In genomic region chr10:105837951-105838350, GRCh38 we compare ENCODE assay signal across 8 cellular contexts.
DNase-seq lines count a peak whose midpoint lies in the region; ATAC-seq and TF ChIP-seq lines count a peak whose summit lies in the region.

No MANE protein-coding gene starts in this region.

- 48% methylated on average over 2 of the region's 2 CpGs for WGBS in hepatocyte (ENCODE audit: low lambda C conversion rate, missing lambda C conversion rate)

- no peaks in the 10 kb centered on the region for H3K27me3 ChIP-seq in hepatocyte

- CTCF ChIA-PET in activated CD8-positive, alpha-beta memory T cell treated with anti-CD3 and anti-CD28 coated beads, Interleukin-2, amount 10 ng/mL, durations not matched to agents 7 days and 5 days (lab: Charles Lee), result no interaction called here

- H3K36me3 Mint-ChIP-seq in activated CD8-positive, alpha-beta memory T cell treated with anti-CD3 and anti-CD28 coated beads, Interleukin-2, amount 10 ng/mL, durations not matched to agents 7 days and 5 days, result no peaks in the 10 kb centered on the region

- ATAC-seq in activated CD8-positive, alpha-beta memory T cell treated with anti-CD3 and anti-CD28 coated beads, Interleukin-2, amount 10 ng/mL, durations not matched to agents 7 days and 5 days, result peak; percentile 57
- ATAC-seq in HG03064 (IDR thresholded peaks at IDR 0.05; ENCODE audit: low read depth, unreplicated experiment), result peak; percentile 83

- H2AFZ ChIP-seq in hepatocyte, result peak overlapping the region; percentile 22

- TF ChIP-seq CTCF in hepatocyte (IDR thresholded peaks at IDR 0.05; ENCODE audit: poor library complexity), result no peak

- H3K27ac Mint-ChIP-seq in activated CD8-positive, alpha-beta memory T cell treated with anti-CD3 and anti-CD28 coated beads, Interleukin-2, amount 10 ng/mL, durations not matched to agents 7 days and 5 days, result no peak overlapping the region

- peaks cover 5% of the 10 kb centered on the region for H3K9me3 Mint-ChIP-seq in activated CD8-positive, alpha-beta memory T cell treated with anti-CD3 and anti-CD28 coated beads, Interleukin-2, amount 10 ng/mL, durations not matched to agents 7 days and 5 days (ENCODE audit: low read depth)

- H3K4me1 Mint-ChIP-seq in activated CD8-positive, alpha-beta memory T cell treated with anti-CD3 and anti-CD28 coated beads, Interleukin-2, amount 10 ng/mL, durations not matched to agents 7 days and 5 days, result peaks cover 2% of the 10 kb centered on the region

- H3K4me1 ChIP-seq in hepatocyte (ENCODE audit: insufficient read depth), result no peaks in the 10 kb centered on the region

- H3K79me2 ChIP-seq in hepatocyte, result no peaks in the 10 kb centered on the region

- no peaks in the 10 kb centered on the region for H3K27me3 Mint-ChIP-seq in activated CD8-positive, alpha-beta memory T cell treated with anti-CD3 and anti-CD28 coated beads, Interleukin-2, amount 10 ng/mL, durations not matched to agents 7 days and 5 days

- no peaks in the 10 kb centered on the region for H4K20me1 ChIP-seq in hepatocyte (ENCODE audit: insufficient read depth, poor library complexity, severe bottlenecking)

- H3K4me3 ChIP-seq in hepatocyte, result no peak overlapping the region

- H3K9me3 ChIP-seq in hepatocyte (ENCODE audit: low read depth), result no peaks in the 10 kb centered on the region

- H3K9me2 ChIP-seq in hepatocyte (replicated peaks; ENCODE audit: insufficient read depth), result no peaks in the 10 kb centered on the region

- no peak for DNase-seq in activated CD8-positive, alpha-beta memory T cell treated with anti-CD3 and anti-CD28 coated beads, Interleukin-2, amount 10 ng/mL, durations not matched to agents 7 days and 5 days
- DNase-seq in activated CD8-positive, alpha-beta memory T cell treated with anti-CD3 and anti-CD28 coated beads for 24 hours, result no peak
- DNase-seq in SW480 (ENCODE audit: low spot score) (peak; percentile 1), hepatocyte (ENCODE audit: low spot score) (peak; percentile 20), superior temporal gyrus (ENCODE audit: extremely low spot score) (peak; percentile 53), GF-D8 (lab: John Stamatoyannopoulos, UW) (no peak)
- no peak for DNase-seq in stimulated activated naive CD4-positive, alpha-beta T cell treated with Interleukin-2 at 50 U/mL for 16 hours (lab: John Stamatoyannopoulos, UW)

- peak overlapping the region; percentile 27 for H3K4me3 Mint-ChIP-seq in activated CD8-positive, alpha-beta memory T cell treated with anti-CD3 and anti-CD28 coated beads, Interleukin-2, amount 10 ng/mL, durations not matched to agents 7 days and 5 days

- peak overlapping the region; percentile 60 for H3K4me2 ChIP-seq in hepatocyte

- H3K36me3 ChIP-seq in hepatocyte (replicated peaks; ENCODE audit: insufficient read depth, low read depth), result no peaks in the 10 kb centered on the region

- H3K27ac ChIP-seq in hepatocyte, result no peak overlapping the region

Comparison
In these comparisons a context has a peak if more than half of its experiments do, and no peak if none do; other contexts are left out.
1. DNase-seq: peak in SW480 (single experiment), hepatocyte (single experiment) and superior temporal gyrus (single experiment); none in activated CD8-positive, alpha-beta memory T cell treated with anti-CD3 and anti-CD28 coated beads, Interleukin-2, amount 10 ng/mL, durations not matched to agents 7 days and 5 days (single experiment), activated CD8-positive, alpha-beta memory T cell treated with anti-CD3 and anti-CD28 coated beads for 24 hours (single experiment), stimulated activated naive CD4-positive, alpha-beta T cell treated with Interleukin-2 at 50 U/mL for 16 hours (single experiment) and GF-D8 (single experiment).